Comparison of ENCODE assay signal across 10 cellular contexts in genomic region chr9:120890415-120891254, GRCh38. TPM values are rescaled to one million over a fixed set of nuclear protein-coding genes. Genes with fewer than 3 reads are reported as not detected.
DNase-seq lines count a peak whose midpoint lies in the region; ATAC-seq lines count a peak whose summit lies in the region.
"Had no signal": no experiment of that assay in that cellular context is flagged by ENCODE, and none has a peak within 500 bp of the region (broad histone marks: within the 10 kb centered on the region; RNA-seq: fewer than 3 reads in every experiment).

No MANE protein-coding gene starts in this region.

- H3K36me3 ChIP-seq in mucosa of rectum (ENCODE audit: control insufficient read depth in 2 of 2, insufficient read depth in 2 of 2, low read length in 2 of 2) = no peaks in the 10 kb centered on the region
- H3K36me3 ChIP-seq in SJCRH30 = no peaks in the 10 kb centered on the region

- H3K4me1 ChIP-seq in mucosa of rectum (ENCODE audit: control insufficient read depth in 2 of 2, insufficient read depth in 2 of 2, low read length in 2 of 2) (peaks cover 20 to 26% of the 10 kb centered on the region in 2 donors), SJCRH30 (peaks cover 25% of the 10 kb centered on the region)

- H3K4me3 ChIP-seq in GM08714 (ENCODE audit: low read length) (peak overlapping the region; percentile 8; the same call in 1 of the 2 replicates), mucosa of rectum (ENCODE audit: low read length in 2 of 2) (no peak overlapping the region), SJCRH30 (no peak overlapping the region)

- peak; percentile 32 for DNase-seq in AG08395 (ENCODE audit: low spot score)
- peak; percentile 68 for DNase-seq in activated CD8-positive, alpha-beta memory T cell treated with anti-CD3 and anti-CD28 coated beads, Interleukin-2, amount 50 U/mL, for 48 hours
- no peak for DNase-seq in SJCRH30
- no peak for DNase-seq in GM03348 (ENCODE audit: low spot score)
- DNase-seq: retina, trophoblast cell had no signal

- peak overlapping the region; percentile 15 to 59 for H3K27ac ChIP-seq in mucosa of rectum (ENCODE audit: low read depth in 2 of 2, low read length in 2 of 2)
- no peak overlapping the region for H3K27ac ChIP-seq in SJCRH30

- H3K9ac ChIP-seq in mucosa of rectum (ENCODE audit: low read depth in 1 of 2, low read length in 2 of 2) = peak overlapping the region in 1 of 2 donors; percentile 22

- ATAC-seq in HG03460 (IDR thresholded peaks at IDR 0.05; ENCODE audit: unreplicated experiment) (no peak), HG03159 (IDR thresholded peaks at IDR 0.05; ENCODE audit: unreplicated experiment) (no peak)

- H3K9me3 ChIP-seq in mucosa of rectum (ENCODE audit: control insufficient read depth in 2 of 2, low read length in 2 of 2) (no peaks in the 10 kb centered on the region), SJCRH30 (replicated peaks) (no peaks in the 10 kb centered on the region)

- H3K27me3 ChIP-seq in mucosa of rectum (ENCODE audit: control insufficient read depth in 2 of 2, insufficient read depth in 2 of 2, low read length in 2 of 2) (no peaks in the 10 kb centered on the region), SJCRH30 (no peaks in the 10 kb centered on the region)

RNA-seq across cellular contexts. Expression of gene PHF19, which starts 13.6 kb away (rescaled TPM):
- 20.2 and 24.1 TPM in 2 replicates for total RNA-seq in SJCRH30 (2014; rRNA removed; shearing (Covaris generic))

RNA-seq across cellular contexts. Expression of gene TRAF1, which starts 36.0 kb away (rescaled TPM):
- 0.25 and 0.26 TPM in 2 replicates for total RNA-seq in SJCRH30 (2014; rRNA removed; shearing (Covaris generic))

RNA-seq across cellular contexts. Expression of gene PSMD5, which starts 47.9 kb away (rescaled TPM):
- 49.0 and 54.1 TPM in 2 replicates for total RNA-seq in SJCRH30 (2014; rRNA removed; shearing (Covaris generic))

Comparison
In these comparisons a context has a peak if more than half of its experiments do, and no peak if none do; other contexts are left out.
1. DNase-seq: peak in AG08395 (single experiment) and activated CD8-positive, alpha-beta memory T cell treated with anti-CD3 and anti-CD28 coated beads, Interleukin-2, amount 50 U/mL, for 48 hours (single experiment); none in SJCRH30 (0 of 2) and GM03348 (single experiment).